In genomic region chr1:52695627-52696026, GRCh38 we compare ENCODE assay signal across 1 cellular context.
TF ChIP-seq lines count a peak whose summit lies in the region.

No MANE protein-coding gene starts in this region.

TF ChIP-seq in GM12878, 131 proteins besides CTCF, POLR2A, EP300 and RAD21:
- TF ChIP-seq RFX5 (IDR thresholded peaks at IDR 0.05; ENCODE audit: low read depth, low read length) (no peak), MEF2B (IDR thresholded peaks at IDR 0.05; ENCODE audit: partially characterized antibody, poor library complexity, severe bottlenecking) (no peak), ZNF622 (IDR thresholded peaks at IDR 0.05) (no peak), ZZZ3 (IDR thresholded peaks at IDR 0.05; ENCODE audit: control insufficient read depth, insufficient read length, low read depth) (no peak), STAT1 (conservative IDR thresholded peaks at IDR 0.05) (no peak), SREBF2 (IDR thresholded peaks at IDR 0.05; ENCODE audit: low read length) (no peak), ZNF217 (IDR thresholded peaks at IDR 0.05) (no peak), TBL1XR1 (IDR thresholded peaks at IDR 0.05; ENCODE audit: low read depth, low read length) (no peak), ASH2L (IDR thresholded peaks at IDR 0.05; ENCODE audit: borderline replicate concordance, low read depth) (no peak), POLR2AphosphoS5 (IDR thresholded peaks at IDR 0.05; ENCODE audit: low read length) (no peak), NFIC (IDR thresholded peaks at IDR 0.05; ENCODE audit: low read depth, low read length) (no peak), ZNF384 (IDR thresholded peaks at IDR 0.05; ENCODE audit: borderline replicate concordance, low read depth, low read length) (no peak), MXI1 (IDR thresholded peaks at IDR 0.05; ENCODE audit: low read depth, low read length) (no peak)
- TF ChIP-seq, protein P1, sequence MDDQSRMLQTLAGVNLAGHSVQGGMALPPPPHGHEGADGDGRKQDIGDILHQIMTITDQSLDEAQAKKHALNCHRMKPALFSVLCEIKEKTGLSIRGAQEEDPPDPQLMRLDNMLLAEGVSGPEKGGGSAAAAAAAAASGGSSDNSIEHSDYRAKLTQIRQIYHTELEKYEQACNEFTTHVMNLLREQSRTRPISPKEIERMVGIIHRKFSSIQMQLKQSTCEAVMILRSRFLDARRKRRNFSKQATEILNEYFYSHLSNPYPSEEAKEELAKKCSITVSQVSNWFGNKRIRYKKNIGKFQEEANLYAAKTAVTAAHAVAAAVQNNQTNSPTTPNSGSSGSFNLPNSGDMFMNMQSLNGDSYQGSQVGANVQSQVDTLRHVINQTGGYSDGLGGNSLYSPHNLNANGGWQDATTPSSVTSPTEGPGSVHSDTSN (IDR thresholded peaks at IDR 0.05; ENCODE audit: insufficient replicate concordance, low read depth, low read length), result no peak
